In the genomic region with DNA sequence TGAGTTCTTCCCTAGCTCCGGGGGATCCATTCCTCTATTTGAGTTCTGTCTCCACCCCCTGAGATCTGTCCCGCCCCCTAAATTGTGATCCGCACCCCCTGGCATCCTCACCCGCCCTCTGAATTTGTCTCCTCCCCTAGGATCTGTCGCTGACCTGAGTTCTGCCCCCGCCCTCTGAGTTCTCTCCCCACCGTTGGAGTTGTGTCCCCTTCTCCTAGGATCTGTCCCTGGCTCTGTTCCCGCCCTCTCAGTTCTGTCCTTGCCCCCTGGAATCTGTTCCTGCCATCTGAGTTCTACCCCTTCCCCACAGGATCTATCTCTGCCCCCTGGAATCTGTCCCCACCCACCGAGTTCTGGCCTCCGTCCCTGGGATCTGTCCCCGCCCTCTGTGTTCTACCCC, we compare ENCODE assay signal across 8 cellular contexts. TPM values are rescaled to one million over a fixed set of nuclear protein-coding genes. Genes with fewer than 3 reads are reported as not detected.
A peak's percentile ranks its signal among the peaks of the same experiment; 100 is the strongest.
DNase-seq lines count a peak whose midpoint lies in the region; ATAC-seq and TF ChIP-seq lines count a peak whose summit lies in the region.

No MANE protein-coding gene starts in this region.

- H3K4me3 Mint-ChIP-seq in activated naive CD4-positive, alpha-beta T cell treated with anti-CD3 and anti-CD28 coated beads, Interleukin-2, amount 10 ng/mL, durations not matched to agents 7 days and 5 days = peak overlapping the region; percentile 81

- H3K4me2 ChIP-seq in hepatocyte = peak overlapping the region; percentile 95

- intact Hi-C loops in transverse colon (cut with DNase I; ENCODE audit: low total_unique reads) = loop anchor here (2.0 to 10.0 kb wide), 3 partner anchors 50 to 218 kb away; no protein-coding TSS in a partner anchor

- TF ChIP-seq EP300 in transverse colon (IDR thresholded peaks at IDR 0.05; ENCODE audit: low read depth) = no peak

- peak overlapping the region; percentile 41 for H3K27ac ChIP-seq in WERI-Rb-1
- H3K27ac ChIP-seq in hepatocyte = no peak overlapping the region
- H3K27ac ChIP-seq in transverse colon = peak overlapping the region; percentile 12 to 84 (median 30)

- no peak for ATAC-seq in GM21360 (IDR thresholded peaks at IDR 0.05; ENCODE audit: unreplicated experiment)

- WGBS in hepatocyte (ENCODE audit: low lambda C conversion rate, missing lambda C conversion rate) = 6% methylated on average over 9 of the region's 11 CpGs
- WGBS in transverse colon (ENCODE audit: low coverage in 1 of 2), 2 donors = 0 to 10% methylated on average over 4 to 11 of the region's 11 CpGs

- no peak overlapping the region for H3K27ac Mint-ChIP-seq in activated naive CD4-positive, alpha-beta T cell treated with anti-CD3 and anti-CD28 coated beads, Interleukin-2, amount 10 ng/mL, durations not matched to agents 7 days and 5 days

- H3K27me3 Mint-ChIP-seq in activated naive CD4-positive, alpha-beta T cell treated with anti-CD3 and anti-CD28 coated beads, Interleukin-2, amount 10 ng/mL, durations not matched to agents 7 days and 5 days = peaks cover 67% of the 10 kb centered on the region

- H3K36me3 ChIP-seq in WERI-Rb-1 = peaks cover 11% of the 10 kb centered on the region
- no peaks in the 10 kb centered on the region for H3K36me3 ChIP-seq in hepatocyte (replicated peaks; ENCODE audit: insufficient read depth, low read depth)
- H3K36me3 ChIP-seq in transverse colon = no peaks in the 10 kb centered on the region

- no peaks in the 10 kb centered on the region for H4K20me1 ChIP-seq in hepatocyte (ENCODE audit: insufficient read depth, poor library complexity, severe bottlenecking)

- in situ Hi-C loops in transverse colon (cut with MboI; ENCODE audit: low pct_ligation_motif_present in 1 of 4, low pct_unique_long_range_greater_than_20kb in 1 of 4, low sequenced_read_pairs in 3 of 4) = loop anchor here in 2 of 4 donors (5.0 to 10.0 kb wide), 2 partner anchors 48 to 50 kb away; no protein-coding TSS in a partner anchor

- peaks cover 54% of the 10 kb centered on the region for H3K4me1 Mint-ChIP-seq in activated naive CD4-positive, alpha-beta T cell treated with anti-CD3 and anti-CD28 coated beads, Interleukin-2, amount 10 ng/mL, durations not matched to agents 7 days and 5 days

- CTCF ChIA-PET in activated naive CD4-positive, alpha-beta T cell treated with anti-CD3 and anti-CD28 coated beads, Interleukin-2, amount 10 ng/mL, durations not matched to agents 7 days and 5 days (lab: Charles Lee) = interaction anchor here (1.0 to 2.0 kb wide), 5 partner anchors 10 to 79 kb away, joined by 3 to 13 read pairs (median 4); partner anchors contain the start of genes DKKL1 and PIH1D1

- H3K27me3 ChIP-seq in WERI-Rb-1 (ENCODE audit: insufficient read depth, low read depth, severe bottlenecking) (no peaks in the 10 kb centered on the region), hepatocyte (peaks cover 49% of the 10 kb centered on the region), transverse colon (peaks cover 55% of the 10 kb centered on the region)

- H3K4me1 ChIP-seq in hepatocyte (ENCODE audit: insufficient read depth) = peaks cover 3% of the 10 kb centered on the region
- H3K4me1 ChIP-seq in transverse colon = peaks cover 0 to 26% (median 4%) of the 10 kb centered on the region in 4 donors

- peak; percentile 52 for DNase-seq in activated naive CD4-positive, alpha-beta T cell treated with anti-CD3 and anti-CD28 coated beads, Interleukin-2, amount 10 ng/mL, durations not matched to agents 7 days and 5 days
- DNase-seq in activated naive CD4-positive, alpha-beta T cell treated with anti-CD3 and anti-CD28 coated beads, Interleukin-2, amount 50 U/mL, for 16 hours = no peak
- DNase-seq in WERI-Rb-1 = peak; percentile 76
- no peak for DNase-seq in hepatocyte (ENCODE audit: low spot score)
- peak; percentile 33 for DNase-seq in transverse colon
- no peak for DNase-seq in NCI-H2107 (lab: John Stamatoyannopoulos, UW)
- no peak for DNase-seq in retina

- H3K79me2 ChIP-seq in hepatocyte = no peaks in the 10 kb centered on the region

- H3K4me3 ChIP-seq in WERI-Rb-1 (ENCODE audit: low read depth, low read length) (peak overlapping the region; percentile 54), hepatocyte (no peak overlapping the region), transverse colon (peak overlapping the region in 2 of 4 donors; percentile 55 to 64)

- H3K9me3 ChIP-seq in WERI-Rb-1 (ENCODE audit: severe bottlenecking) = no peaks in the 10 kb centered on the region
- H3K9me3 ChIP-seq in hepatocyte (ENCODE audit: low read depth) = no peaks in the 10 kb centered on the region
- H3K9me3 ChIP-seq in transverse colon = no peaks in the 10 kb centered on the region

- H3K36me3 Mint-ChIP-seq in activated naive CD4-positive, alpha-beta T cell treated with anti-CD3 and anti-CD28 coated beads, Interleukin-2, amount 10 ng/mL, durations not matched to agents 7 days and 5 days = peaks cover 17% of the 10 kb centered on the region

- peak overlapping the region; percentile 95 for H2AFZ ChIP-seq in hepatocyte

- no peaks in the 10 kb centered on the region for H3K9me3 Mint-ChIP-seq in activated naive CD4-positive, alpha-beta T cell treated with anti-CD3 and anti-CD28 coated beads, Interleukin-2, amount 10 ng/mL, durations not matched to agents 7 days and 5 days

- TF ChIP-seq CTCF in WERI-Rb-1 (IDR thresholded peaks at IDR 0.05; ENCODE audit: low read depth, low read length) = no peak
- no peak for TF ChIP-seq CTCF in hepatocyte (IDR thresholded peaks at IDR 0.05; ENCODE audit: poor library complexity)
- no peak for TF ChIP-seq CTCF in transverse colon (IDR thresholded peaks at IDR 0.05)

- TF ChIP-seq POLR2A in transverse colon (IDR thresholded peaks at IDR 0.05) = no peak

- H3K9me2 ChIP-seq in hepatocyte (replicated peaks; ENCODE audit: insufficient read depth) = no peaks in the 10 kb centered on the region

RNA-seq across cellular contexts. Expression of gene SLC17A7, which starts 1.0 kb away (rescaled TPM):
- total RNA-seq in hepatocyte (0.13 TPM in 1 of 2 replicates, not detected in the other), transverse colon (1 to 10 TPM in 1 of 4 donors, under 1 TPM in 1, not detected in 2; 0.55 to 1.1 TPM)
- 0.51 TPM in 1 of 2 replicates, not detected in the other for polyA plus RNA-seq in hepatocyte

RNA-seq across cellular contexts. Expression of gene PIH1D1, which starts 9.3 kb away (rescaled TPM):
- 72.1 and 73.2 TPM in 2 replicates for total RNA-seq in hepatocyte
- 79.8 and 98.9 TPM in 2 replicates for polyA plus RNA-seq in hepatocyte
- total RNA-seq in transverse colon = 100 to 1,000 TPM in 1 of 4 donors, 10 to 100 TPM in 3; 52.7 to 105 (median 90.4) TPM

RNA-seq across cellular contexts. Expression of gene ALDH16A1, which starts 10.7 kb away (rescaled TPM):
- total RNA-seq in hepatocyte (29.9 and 32.4 TPM in 2 replicates), transverse colon (100 to 1,000 TPM in 1 of 4 donors, 10 to 100 TPM in 3; 24.3 to 465 (median 43.1) TPM)
- polyA plus RNA-seq in hepatocyte = 36.5 and 38.7 TPM in 2 replicates

RNA-seq across cellular contexts. Expression of gene GFY, which starts 17.2 kb away (rescaled TPM):
- not detected in 2 replicates for total RNA-seq in hepatocyte
- not detected in 2 replicates for polyA plus RNA-seq in hepatocyte
- total RNA-seq in transverse colon = not detected

RNA-seq across cellular contexts. Expression of gene PTH2, which starts 19.1 kb away (rescaled TPM):
- total RNA-seq in hepatocyte = not detected in 2 replicates
- polyA plus RNA-seq in hepatocyte = not detected in 2 replicates
- total RNA-seq in transverse colon = not detected

Comparison
In these comparisons a context has a peak if more than half of its experiments do, and no peak if none do; other contexts are left out.
1. DNase-seq: peak in activated naive CD4-positive, alpha-beta T cell treated with anti-CD3 and anti-CD28 coated beads, Interleukin-2, amount 10 ng/mL, durations not matched to agents 7 days and 5 days (single experiment), WERI-Rb-1 (single experiment) and transverse colon (single experiment); none in activated naive CD4-positive, alpha-beta T cell treated with anti-CD3 and anti-CD28 coated beads, Interleukin-2, amount 50 U/mL, for 16 hours (single experiment), hepatocyte (single experiment), NCI-H2107 (single experiment) and retina (single experiment).